8 cellular contexts compared by ENCODE assay signal in the genomic region with DNA sequence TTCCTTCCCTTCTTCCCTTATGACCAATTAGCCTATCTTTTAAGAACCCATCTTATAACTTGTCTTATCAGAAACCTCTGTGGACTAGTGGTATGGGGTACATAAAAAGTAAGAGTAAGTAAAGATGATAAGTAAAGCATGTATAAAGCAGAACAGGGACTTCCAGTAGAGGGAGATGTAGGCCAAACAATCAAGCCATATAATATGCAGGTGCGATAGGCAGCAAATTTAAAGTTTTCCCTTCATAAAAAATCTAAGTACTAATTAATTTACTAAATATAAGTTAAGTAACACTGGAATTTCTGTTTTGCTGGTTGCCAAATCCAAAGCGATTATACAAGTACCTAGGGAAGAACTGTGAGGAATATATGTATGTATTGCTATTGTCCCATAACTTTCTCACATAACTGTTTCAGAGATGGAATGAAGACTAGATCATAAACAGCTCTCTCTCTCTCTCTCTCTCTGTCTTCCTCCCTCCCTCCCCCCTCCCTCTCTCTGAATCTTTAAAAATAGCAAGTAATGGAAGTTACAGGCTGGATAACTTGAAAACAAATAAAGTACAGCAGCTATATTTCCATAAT. TPM values are rescaled to one million over a fixed set of nuclear protein-coding genes. Genes with fewer than 3 reads are reported as not detected.
DNase-seq lines count a peak whose midpoint lies in the region; ATAC-seq and TF ChIP-seq lines count a peak whose summit lies in the region.

No MANE protein-coding gene starts in this region.

- no CpG with 5 or more reads among the region's 2 CpGs for WGBS in endodermal cell (ENCODE audit: insufficient coverage in 1 of 2, insufficient read length in 1 of 2), 2 experiments
- 63% methylated on average over 2 of the region's 2 CpGs for WGBS in suprapubic skin

- H3K27ac Mint-ChIP-seq in endodermal cell: no peak overlapping the region
- no peak overlapping the region for H3K27ac Mint-ChIP-seq in type B pancreatic cell
- H3K27ac Mint-ChIP-seq in activated CD8-positive, alpha-beta memory T cell treated with anti-CD3 and anti-CD28 coated beads, Interleukin-2, amount 10 ng/mL, durations not matched to agents 7 days and 5 days: no peak overlapping the region

- H3K9me3 ChIP-seq in endodermal cell (ENCODE audit: control insufficient read depth, low read length) (no peaks in the 10 kb centered on the region), suprapubic skin (no peaks in the 10 kb centered on the region)

- H3K9ac ChIP-seq in endodermal cell (ENCODE audit: extremely low read depth, low read length, poor library complexity, severe bottlenecking): no peak overlapping the region

- CTCF ChIA-PET in activated CD8-positive, alpha-beta memory T cell treated with anti-CD3 and anti-CD28 coated beads, Interleukin-2, amount 10 ng/mL, durations not matched to agents 7 days and 5 days (lab: Charles Lee): interaction anchor here (2.1 kb wide), 1 partner anchor 26 kb away, joined by 5 read pairs; the partner anchor contains the start of genes CCDC59 and METTL25

- H3K9me3 Mint-ChIP-seq in endodermal cell: no peaks in the 10 kb centered on the region
- no peaks in the 10 kb centered on the region for H3K9me3 Mint-ChIP-seq in type B pancreatic cell
- no peaks in the 10 kb centered on the region for H3K9me3 Mint-ChIP-seq in activated CD8-positive, alpha-beta memory T cell treated with anti-CD3 and anti-CD28 coated beads, Interleukin-2, amount 10 ng/mL, durations not matched to agents 7 days and 5 days (ENCODE audit: low read depth)

- H3K4me3 ChIP-seq in endodermal cell (ENCODE audit: low read length): no peak overlapping the region
- H3K4me3 ChIP-seq in suprapubic skin: no peak overlapping the region

- H3K4me3 Mint-ChIP-seq in endodermal cell (no peak overlapping the region), type B pancreatic cell (no peak overlapping the region)
- no peak overlapping the region for H3K4me3 Mint-ChIP-seq in activated CD8-positive, alpha-beta memory T cell treated with anti-CD3 and anti-CD28 coated beads, Interleukin-2, amount 10 ng/mL, durations not matched to agents 7 days and 5 days

- H3K36me3 Mint-ChIP-seq in endodermal cell (ENCODE audit: low read depth) (peaks cover 7% of the 10 kb centered on the region), type B pancreatic cell (peaks cover 3% of the 10 kb centered on the region)
- H3K36me3 Mint-ChIP-seq in activated CD8-positive, alpha-beta memory T cell treated with anti-CD3 and anti-CD28 coated beads, Interleukin-2, amount 10 ng/mL, durations not matched to agents 7 days and 5 days: peaks cover 2% of the 10 kb centered on the region

- H3K4me1 Mint-ChIP-seq in endodermal cell (no peaks in the 10 kb centered on the region), type B pancreatic cell (ENCODE audit: unreplicated experiment) (no peaks in the 10 kb centered on the region)
- H3K4me1 Mint-ChIP-seq in activated CD8-positive, alpha-beta memory T cell treated with anti-CD3 and anti-CD28 coated beads, Interleukin-2, amount 10 ng/mL, durations not matched to agents 7 days and 5 days: no peaks in the 10 kb centered on the region

- DNase-seq in COLO668 (lab: John Stamatoyannopoulos, UW; ENCODE audit: unreplicated experiment) (peak; percentile 10), NCI-H2227 treated with DMSO at 0.1 percent for 48 hours (lab: John Stamatoyannopoulos, UW) (peak; percentile 24), endodermal cell (no peak), type B pancreatic cell (ENCODE audit: extremely low spot score, unreplicated experiment) (no peak), DMS79 (lab: John Stamatoyannopoulos, UW) (no peak), suprapubic skin (ENCODE audit: low spot score in 2 of 2) (no peak)
- DNase-seq in activated CD8-positive, alpha-beta memory T cell treated with anti-CD3 and anti-CD28 coated beads, Interleukin-2, amount 10 ng/mL, durations not matched to agents 7 days and 5 days: no peak

- H3K27me3 ChIP-seq in endodermal cell (ENCODE audit: control insufficient read depth, insufficient read depth, low read length, poor library complexity, severe bottlenecking) (no peaks in the 10 kb centered on the region), suprapubic skin (no peaks in the 10 kb centered on the region)

- no peaks in the 10 kb centered on the region for H3K36me3 ChIP-seq in endodermal cell (ENCODE audit: control insufficient read depth, insufficient read depth, low read length)
- H3K36me3 ChIP-seq in suprapubic skin: peaks cover 5% of the 10 kb centered on the region

- H3K27me3 Mint-ChIP-seq in endodermal cell (ENCODE audit: insufficient read depth) (no peaks in the 10 kb centered on the region), type B pancreatic cell (no peaks in the 10 kb centered on the region)
- H3K27me3 Mint-ChIP-seq in activated CD8-positive, alpha-beta memory T cell treated with anti-CD3 and anti-CD28 coated beads, Interleukin-2, amount 10 ng/mL, durations not matched to agents 7 days and 5 days: no peaks in the 10 kb centered on the region

- TF ChIP-seq EP300 in suprapubic skin (IDR thresholded peaks at IDR 0.05): no peak

- H3K4me1 ChIP-seq in endodermal cell (ENCODE audit: control insufficient read depth, insufficient read depth, low read length) (no peaks in the 10 kb centered on the region), suprapubic skin (no peaks in the 10 kb centered on the region)

- no peak for TF ChIP-seq POLR2A in suprapubic skin (IDR thresholded peaks at IDR 0.05)

- no peak overlapping the region for H3K27ac ChIP-seq in endodermal cell (ENCODE audit: low read depth, low read length)
- H3K27ac ChIP-seq in suprapubic skin: no peak overlapping the region

- TF ChIP-seq CTCF in endodermal cell (conservative IDR thresholded peaks at IDR 0.05) (peak; percentile 77), type B pancreatic cell (conservative IDR thresholded peaks at IDR 0.05) (peak; percentile 68), suprapubic skin (IDR thresholded peaks at IDR 0.05) (no peak)

- ATAC-seq in GM21390 (IDR thresholded peaks at IDR 0.05; ENCODE audit: unreplicated experiment): peak; percentile 59
- ATAC-seq in activated CD8-positive, alpha-beta memory T cell treated with anti-CD3 and anti-CD28 coated beads, Interleukin-2, amount 10 ng/mL, durations not matched to agents 7 days and 5 days: no peak

RNA-seq across cellular contexts. Expression of gene METTL25, which starts 25.7 kb away (rescaled TPM):
- total RNA-seq in endodermal cell (10 to 100 TPM in 1 of 2 donors, 1 to 10 TPM in 1; 9.5 to 10.6 TPM), type B pancreatic cell (ENCODE audit: low replicate concordance) (9.4 and 14.3 TPM in 2 replicates), suprapubic skin (10 to 100 TPM; 10.2 to 13.0 (median 11.6) TPM)
- polyA plus RNA-seq in endodermal cell (2013, experiment 1 of 2): 3.7 TPM
- polyA plus RNA-seq in endodermal cell (2013, experiment 2 of 2): 4.7 TPM
- total RNA-seq in activated CD8-positive, alpha-beta memory T cell treated with anti-CD3 and anti-CD28 coated beads, Interleukin-2, amount 10 ng/mL, durations not matched to agents 7 days and 5 days: 1 to 10 TPM; 5.0 to 7.1 TPM

RNA-seq across cellular contexts. Expression of gene CCDC59, which starts 25.8 kb away (rescaled TPM):
- 10 to 100 TPM; 51.9 to 65.4 TPM for total RNA-seq in endodermal cell
- polyA plus RNA-seq in endodermal cell (2013, experiment 1 of 2): 59.8 TPM
- polyA plus RNA-seq in endodermal cell (2013, experiment 2 of 2): 58.1 TPM
- 33.1 and 37.4 TPM in 2 replicates for total RNA-seq in type B pancreatic cell (ENCODE audit: low replicate concordance)
- 10 to 100 TPM; 50.8 to 60.1 TPM for total RNA-seq in activated CD8-positive, alpha-beta memory T cell treated with anti-CD3 and anti-CD28 coated beads, Interleukin-2, amount 10 ng/mL, durations not matched to agents 7 days and 5 days
- 10 to 100 TPM; 46.9 to 99.6 (median 84.3) TPM for total RNA-seq in suprapubic skin

Comparison
In these comparisons a context has a peak if more than half of its experiments do, and no peak if none do; other contexts are left out.
1. DNase-seq: peak in COLO668 (single experiment) and NCI-H2227 treated with DMSO at 0.1 percent for 48 hours (single experiment); none in endodermal cell (single experiment), type B pancreatic cell (single experiment), activated CD8-positive, alpha-beta memory T cell treated with anti-CD3 and anti-CD28 coated beads, Interleukin-2, amount 10 ng/mL, durations not matched to agents 7 days and 5 days (single experiment), DMS79 (single experiment) and suprapubic skin (0 of 2).
2. CTCF ChIP-seq: peak in endodermal cell (single experiment) and type B pancreatic cell (single experiment); none in suprapubic skin (0 of 2).